In the genomic region with DNA sequence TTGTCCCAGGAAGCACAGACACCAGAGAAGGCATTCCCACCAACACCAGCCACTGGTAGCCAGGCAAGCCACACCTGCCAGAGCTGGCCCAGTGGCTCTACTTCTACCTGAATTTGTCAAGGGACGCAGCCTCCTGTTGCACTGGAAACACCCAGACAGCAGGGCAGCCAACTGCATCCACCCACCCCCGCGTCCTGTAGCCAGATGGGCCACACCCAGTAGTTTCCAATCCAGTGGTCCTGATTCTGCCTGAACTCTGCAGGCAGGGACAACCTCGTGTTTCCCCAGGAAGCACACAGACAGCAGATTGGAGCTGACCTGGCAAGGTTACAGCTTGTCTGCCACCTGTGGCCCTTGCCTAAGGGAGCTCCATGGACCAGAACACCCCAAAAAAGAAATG, we compare ENCODE assay signal across 18 cellular contexts. TPM values are rescaled to one million over a fixed set of nuclear protein-coding genes. Genes with fewer than 3 reads are reported as not detected.
DNase-seq lines count a peak whose midpoint lies in the region; ATAC-seq, FAIRE-seq and TF ChIP-seq lines count a peak whose summit lies in the region.
"Had no signal": no experiment of that assay in that cellular context is flagged by ENCODE, and none has a peak within 500 bp of the region (broad histone marks: within the 10 kb centered on the region; RNA-seq: fewer than 3 reads in every experiment).

No MANE protein-coding gene starts in this region.

- no peak overlapping the region for H2AFZ ChIP-seq in GM12878 (ENCODE audit: control insufficient read depth, low read depth, low read length)

- H3K4me1 Mint-ChIP-seq in activated naive CD4-positive, alpha-beta T cell treated with anti-CD3 and anti-CD28 coated beads, Interleukin-2, amount 50 U/mL, for 24 hours: no peaks in the 10 kb centered on the region
- H3K4me1 Mint-ChIP-seq in stimulated activated memory B cell treated with anti-CD40 and anti-IgM and Interleukin-4, amounts not matched to agents 10 μg/mL and 1 μg/mL and 100 μg/mL, for 72 hours: peaks cover 18% of the 10 kb centered on the region

- no peak overlapping the region for H3K4me3 Mint-ChIP-seq in activated naive CD4-positive, alpha-beta T cell treated with anti-CD3 and anti-CD28 coated beads, Interleukin-2, amount 50 U/mL, for 24 hours
- no peak overlapping the region for H3K4me3 Mint-ChIP-seq in stimulated activated memory B cell treated with anti-CD40 and anti-IgM and Interleukin-4, amounts not matched to agents 10 μg/mL and 1 μg/mL and 100 μg/mL, for 72 hours

- RAD21 ChIA-PET in GM12878 (lab: Charles Lee; ENCODE audit: unreplicated experiment): no interaction called here

- POLR2A ChIA-PET in GM12878 (lab: Charles Lee): no interaction called here

- no peak for DNase-seq in activated naive CD4-positive, alpha-beta T cell treated with anti-CD3 and anti-CD28 coated beads, Interleukin-2, amount 50 U/mL, for 16 hours
- no peak for DNase-seq in GM12878 (ENCODE audit: low read depth, low spot score)
- no peak for DNase-seq in foreskin fibroblast
- DNase-seq: 8988T, C1 segment of cervical spinal cord, MG63, NCI-H1092 treated with DMSO at 0.1 percent for 48 hours, NCI-H1694 treated with DMSO at 0.1 percent for 48 hours, NCI-H446 treated with DMSO at 0.1 percent for 48 hours, NCI-H748 treated with DMSO at 0.1 percent for 48 hours, PC-3 had no signal

- peaks cover 14% of the 10 kb centered on the region for H3K9me3 Mint-ChIP-seq in activated naive CD4-positive, alpha-beta T cell treated with anti-CD3 and anti-CD28 coated beads, Interleukin-2, amount 50 U/mL, for 24 hours
- peaks cover 14% of the 10 kb centered on the region for H3K9me3 Mint-ChIP-seq in stimulated activated memory B cell treated with anti-CD40 and anti-IgM and Interleukin-4, amounts not matched to agents 10 μg/mL and 1 μg/mL and 100 μg/mL, for 72 hours

- CTCF ChIA-PET in GM12878 (lab: Yijun Ruan, JAX): interaction anchor here (1.1 to 1.4 kb wide), 2 partner anchors 14 to 21 kb away, joined by 3 to 4 read pairs; no protein-coding TSS in a partner anchor

- ATAC-seq in GM12878: peak; percentile 24; the same call in 1 of the 3 replicates
- peak; percentile 48 for ATAC-seq in stimulated activated memory B cell treated with anti-CD40 and anti-IgM and Interleukin-4, amounts not matched to agents 10 μg/mL and 1 μg/mL and 100 μg/mL, for 72 hours
- no peak for ATAC-seq in GM21723 (IDR thresholded peaks at IDR 0.05; ENCODE audit: unreplicated experiment)
- ATAC-seq: PC-3 had no signal

- H3K9ac ChIP-seq in GM12878 (ENCODE audit: control insufficient read depth, insufficient read depth, low read length): no peak overlapping the region
- H3K9ac ChIP-seq: KMS-11 had no signal

- H3K27me3 ChIP-seq in GM12878 (replicated peaks in 1 of 2; ENCODE audit: control insufficient read depth in 2 of 2, insufficient read depth in 2 of 2, low read length in 1 of 2): no peaks in the 10 kb centered on the region
- H3K27me3 ChIP-seq: MG63, SJSA1 had no signal

- H3K27me3 Mint-ChIP-seq in activated naive CD4-positive, alpha-beta T cell treated with anti-CD3 and anti-CD28 coated beads, Interleukin-2, amount 50 U/mL, for 24 hours: no peaks in the 10 kb centered on the region
- no peaks in the 10 kb centered on the region for H3K27me3 Mint-ChIP-seq in stimulated activated memory B cell treated with anti-CD40 and anti-IgM and Interleukin-4, amounts not matched to agents 10 μg/mL and 1 μg/mL and 100 μg/mL, for 72 hours

- no peak overlapping the region for H3K4me3 ChIP-seq in GM12878
- no peak overlapping the region for H3K4me3 ChIP-seq in foreskin fibroblast (ENCODE audit: low read depth in 1 of 2, low read length in 2 of 2)
- H3K4me3 ChIP-seq: MG63, SJSA1 had no signal

- intact Hi-C loops in GM12878 (cut with micrococcal nuclease; ENCODE audit: unreplicated experiment): no loop called here

- H3K4me1 ChIP-seq in GM12878 (ENCODE audit: control insufficient read depth, insufficient read depth, low read length): peaks cover 9% of the 10 kb centered on the region
- H3K4me1 ChIP-seq: SJSA1 had no signal

- no peak for FAIRE-seq in GM12878 (lab: Jason Lieb, UNC)
- FAIRE-seq: GM12892 had no signal

- WGBS in GM12878 (ENCODE audit: insufficient coverage, insufficient replicate concordance, low lambda C conversion rate, missing lambda C conversion rate): 0% methylated on average over 4 of the region's 4 CpGs

- SMC1A ChIA-PET in GM12878 (lab: Charles Lee; ENCODE audit: uncharacterized antibody, unreplicated experiment): no interaction called here

- no peaks in the 10 kb centered on the region for H3K36me3 ChIP-seq in GM12878 (ENCODE audit: control insufficient read depth in 2 of 2, insufficient read depth in 2 of 2, low read length in 1 of 2)
- H3K36me3 ChIP-seq: MG63, SJSA1 had no signal

- 0 out of 2 replicates have a peak overlapping the region, but pooled peaks have one; percentile 7 for H3K4me2 ChIP-seq in GM12878 (ENCODE audit: control insufficient read depth, insufficient read depth)
- H3K4me2 ChIP-seq: KMS-11 had no signal

- no peaks in the 10 kb centered on the region for H3K79me2 ChIP-seq in GM12878 (ENCODE audit: control insufficient read depth, insufficient read depth, low read length)

- H3K9me3 ChIP-seq in GM12878 (replicated peaks; ENCODE audit: control insufficient read depth, insufficient read depth, low read length): no peaks in the 10 kb centered on the region; the same call in 1 of the 3 replicates
- H3K9me3 ChIP-seq: SJSA1 had no signal

- in situ Hi-C loops in GM12878 (cut with MboI): no loop called here

- no peak for TF ChIP-seq POLR2A in GM12878 (IDR thresholded peaks at IDR 0.05; ENCODE audit: low read depth, low read length)

- TF ChIP-seq CTCF in GM12878 (IDR thresholded peaks at IDR 0.05 in 2 of 3, conservative IDR thresholded peaks at IDR 0.05 in 1 of 3; ENCODE audit: control insufficient read depth in 2 of 3, extremely low read depth in 1 of 3, insufficient read depth in 1 of 3, low read depth in 3 of 3, low read length in 3 of 3): no peak
- no peak for TF ChIP-seq CTCF in foreskin fibroblast (IDR thresholded peaks at IDR 0.05; ENCODE audit: low read depth, low read length)

- H3K27ac Mint-ChIP-seq in activated naive CD4-positive, alpha-beta T cell treated with anti-CD3 and anti-CD28 coated beads, Interleukin-2, amount 50 U/mL, for 24 hours: peak overlapping the region; percentile 35
- H3K27ac Mint-ChIP-seq in stimulated activated memory B cell treated with anti-CD40 and anti-IgM and Interleukin-4, amounts not matched to agents 10 μg/mL and 1 μg/mL and 100 μg/mL, for 72 hours: peak overlapping the region; percentile 17

- BruUV-seq in GM12878 (replicated peaks; lab: Mats Ljungman, UMichigan): no TSS peak

- no peak overlapping the region for H3K27ac ChIP-seq in GM12878 (ENCODE audit: control insufficient read depth, insufficient read depth)
- H3K27ac ChIP-seq: HL-60, KMS-11, SJSA1 had no signal

- no peak for TF ChIP-seq EP300 in GM12878 (IDR thresholded peaks at IDR 0.05; ENCODE audit: borderline replicate concordance in 1 of 2, control insufficient read depth in 1 of 2, low read depth in 2 of 2, low read length in 2 of 2)

- peaks cover 12% of the 10 kb centered on the region for H3K36me3 Mint-ChIP-seq in activated naive CD4-positive, alpha-beta T cell treated with anti-CD3 and anti-CD28 coated beads, Interleukin-2, amount 50 U/mL, for 24 hours
- peaks cover 33% of the 10 kb centered on the region for H3K36me3 Mint-ChIP-seq in stimulated activated memory B cell treated with anti-CD40 and anti-IgM and Interleukin-4, amounts not matched to agents 10 μg/mL and 1 μg/mL and 100 μg/mL, for 72 hours

- no peaks in the 10 kb centered on the region for H4K20me1 ChIP-seq in GM12878 (ENCODE audit: control insufficient read depth, insufficient read depth)

- TF ChIP-seq RAD21 in GM12878 (IDR thresholded peaks at IDR 0.05; ENCODE audit: insufficient read depth, low read depth, low read length): no peak

RNA-seq across cellular contexts. Expression of a gene that starts 18.2 kb away (rescaled TPM):
- total RNA-seq in GM12878 (2013; cell fraction: nucleolus; rRNA removed): not detected in 2 replicates
- total RNA-seq in GM12878 (2014; rRNA removed): 0.93 and 1.0 TPM in 2 replicates
- total RNA-seq in GM12878 (2014; rRNA removed; fragmentation: Illumina TruSeq; extraction: Trizol): 1.3 and 1.6 TPM in 2 replicates
- total RNA-seq in GM12878 (2021): 0.98 and 1.4 TPM in 2 replicates
- not detected for polyA plus RNA-seq in GM12878 (2011; ENCODE audit: low read depth)
- polyA plus RNA-seq in GM12878 (2011; rRNA removed): 0.12 and 0.29 TPM in 2 replicates
- polyA plus RNA-seq in GM12878 (2011; cell fraction: cytosol; rRNA removed): 0.19 and 0.28 TPM in 2 replicates
- polyA plus RNA-seq in GM12878 (2011; cell fraction: nucleus; rRNA removed): 0.18 and 0.58 TPM in 2 replicates
- 0.73 and 0.92 TPM in 2 replicates for polyA plus RNA-seq in GM12878 (2012)
- polyA plus RNA-seq in GM12878 (2014; fragmentation: Illumina TruSeq; extraction: Trizol): 0.93 and 1.9 TPM in 2 replicates
- polyA plus RNA-seq in GM12878 (2014; fragmentation: Nextera tagmentation; extraction: Ambion mirVana): under 1 TPM; 0.14 to 0.38 TPM
- 0.99 and 2.3 TPM in 2 replicates for polyA plus RNA-seq in GM12878 (2014; rRNA removed)
- polyA plus RNA-seq in GM12878 (2016; fragmentation: Nextera tagmentation; extraction: Ambion mirVana): 1 to 10 TPM; 2.1 TPM
- polyA minus RNA-seq in GM12878 (2011; rRNA and poly(A)+ RNA removed): not detected in 2 replicates
- polyA minus RNA-seq in GM12878 (2011; cell fraction: cytosol; rRNA and poly(A)+ RNA removed): not detected in 2 replicates
- polyA minus RNA-seq in GM12878 (2011; cell fraction: nucleus; rRNA and poly(A)+ RNA removed): 3.0 TPM in 1 of 2 replicates, not detected in the other

RNA-seq across cellular contexts. Expression of a gene that starts 18.4 kb away (rescaled TPM):
- total RNA-seq in GM12878 (2013; cell fraction: nucleolus; rRNA removed): 26.7 and 29.3 TPM in 2 replicates
- 7.7 and 8.2 TPM in 2 replicates for total RNA-seq in GM12878 (2014; rRNA removed)
- total RNA-seq in GM12878 (2014; rRNA removed; fragmentation: Illumina TruSeq; extraction: Trizol): 7.2 and 10.8 TPM in 2 replicates
- 8.8 TPM in 2 replicates for total RNA-seq in GM12878 (2021)
- polyA plus RNA-seq in GM12878 (2011; ENCODE audit: low read depth): 8.3 TPM
- polyA plus RNA-seq in GM12878 (2011; rRNA removed): 3.9 and 6.9 TPM in 2 replicates
- polyA plus RNA-seq in GM12878 (2011; cell fraction: cytosol; rRNA removed): 1.8 TPM in 2 replicates
- 4.1 and 6.0 TPM in 2 replicates for polyA plus RNA-seq in GM12878 (2011; cell fraction: nucleus; rRNA removed)
- polyA plus RNA-seq in GM12878 (2012): 10.2 and 11.4 TPM in 2 replicates
- 5.5 and 10.3 TPM in 2 replicates for polyA plus RNA-seq in GM12878 (2014; fragmentation: Illumina TruSeq; extraction: Trizol)
- 1 to 10 TPM; 5.1 to 5.8 TPM for polyA plus RNA-seq in GM12878 (2014; fragmentation: Nextera tagmentation; extraction: Ambion mirVana)
- 4.2 and 6.4 TPM in 2 replicates for polyA plus RNA-seq in GM12878 (2014; rRNA removed)
- polyA plus RNA-seq in GM12878 (2016; fragmentation: Nextera tagmentation; extraction: Ambion mirVana): 10 to 100 TPM in 1 of 2 experiments, 1 to 10 TPM in 1; 7.8 to 11.0 TPM
- polyA minus RNA-seq in GM12878 (2011; rRNA and poly(A)+ RNA removed): 2.3 and 2.4 TPM in 2 replicates
- 3.6 TPM in 1 of 2 replicates, not detected in the other for polyA minus RNA-seq in GM12878 (2011; cell fraction: cytosol; rRNA and poly(A)+ RNA removed)
- polyA minus RNA-seq in GM12878 (2011; cell fraction: nucleus; rRNA and poly(A)+ RNA removed): 4.2 and 6.8 TPM in 2 replicates

RNA-seq across cellular contexts. Expression of a gene that starts 20.3 kb away (rescaled TPM):
- total RNA-seq in GM12878 (2013; cell fraction: nucleolus; rRNA removed): 2.9 and 3.2 TPM in 2 replicates
- total RNA-seq in GM12878 (2014; rRNA removed) (12.2 and 13.0 TPM in 2 replicates), GM12878 (2014; rRNA removed; fragmentation: Illumina TruSeq; extraction: Trizol) (10.0 and 12.3 TPM in 2 replicates), GM12878 (2021) (10.9 and 11.4 TPM in 2 replicates)
- 4.4 TPM for polyA plus RNA-seq in GM12878 (2011; ENCODE audit: low read depth)
- polyA plus RNA-seq in GM12878 (2011; rRNA removed) (5.2 and 6.2 TPM in 2 replicates), GM12878 (2014; fragmentation: Illumina TruSeq; extraction: Trizol) (4.7 and 6.5 TPM in 2 replicates), GM12878 (2014; fragmentation: Nextera tagmentation; extraction: Ambion mirVana) (1 to 10 TPM; 1.4 to 2.6 TPM), GM12878 (2014; rRNA removed) (15.8 and 16.2 TPM in 2 replicates), GM12878 (2016; fragmentation: Nextera tagmentation; extraction: Ambion mirVana) (10 to 100 TPM; 47.6 to 57.4 TPM)
- polyA plus RNA-seq in GM12878 (2011; cell fraction: cytosol; rRNA removed): 9.5 and 11.4 TPM in 2 replicates
- polyA plus RNA-seq in GM12878 (2011; cell fraction: nucleus; rRNA removed): 13.2 and 13.3 TPM in 2 replicates
- polyA plus RNA-seq in GM12878 (2012): 9.3 TPM in 2 replicates
- polyA minus RNA-seq in GM12878 (2011; rRNA and poly(A)+ RNA removed): 1.7 and 6.0 TPM in 2 replicates
- 2.8 TPM in 1 of 2 replicates, not detected in the other for polyA minus RNA-seq in GM12878 (2011; cell fraction: cytosol; rRNA and poly(A)+ RNA removed)
- polyA minus RNA-seq in GM12878 (2011; cell fraction: nucleus; rRNA and poly(A)+ RNA removed): 1.9 and 7.0 TPM in 2 replicates

RNA-seq across cellular contexts. Expression of a gene that starts 28.8 kb away (rescaled TPM):
- 28.9 and 31.1 TPM in 2 replicates for total RNA-seq in GM12878 (2013; cell fraction: nucleolus; rRNA removed)
- total RNA-seq in GM12878 (2014; rRNA removed): 157 and 185 TPM in 2 replicates
- 246 and 250 TPM in 2 replicates for total RNA-seq in GM12878 (2014; rRNA removed; fragmentation: Illumina TruSeq; extraction: Trizol)
- 117 and 118 TPM in 2 replicates for total RNA-seq in GM12878 (2021)
- 131 TPM for polyA plus RNA-seq in GM12878 (2011; ENCODE audit: low read depth)
- polyA plus RNA-seq in GM12878 (2011; rRNA removed): 248 and 325 TPM in 2 replicates
- polyA plus RNA-seq in GM12878 (2011; cell fraction: cytosol; rRNA removed): 107 and 140 TPM in 2 replicates
- polyA plus RNA-seq in GM12878 (2011; cell fraction: nucleus; rRNA removed): 68.1 and 79.4 TPM in 2 replicates
- 149 and 150 TPM in 2 replicates for polyA plus RNA-seq in GM12878 (2012)
- 258 and 323 TPM in 2 replicates for polyA plus RNA-seq in GM12878 (2014; fragmentation: Illumina TruSeq; extraction: Trizol)
- polyA plus RNA-seq in GM12878 (2014; fragmentation: Nextera tagmentation; extraction: Ambion mirVana): 100 to 1,000 TPM; 538 to 584 TPM
- polyA plus RNA-seq in GM12878 (2014; rRNA removed): 226 and 283 TPM in 2 replicates
- polyA plus RNA-seq in GM12878 (2016; fragmentation: Nextera tagmentation; extraction: Ambion mirVana): 100 to 1,000 TPM; 372 to 415 TPM
- polyA minus RNA-seq in GM12878 (2011; rRNA and poly(A)+ RNA removed): 23.9 and 47.8 TPM in 2 replicates
- 18.8 and 24.6 TPM in 2 replicates for polyA minus RNA-seq in GM12878 (2011; cell fraction: cytosol; rRNA and poly(A)+ RNA removed)
- 12.2 and 13.3 TPM in 2 replicates for polyA minus RNA-seq in GM12878 (2011; cell fraction: nucleus; rRNA and poly(A)+ RNA removed)

RNA-seq across cellular contexts. Expression of a gene that starts 55.4 kb away (rescaled TPM):
- not detected in 2 replicates for total RNA-seq in GM12878 (2013; cell fraction: nucleolus; rRNA removed)
- 0.16 and 0.23 TPM in 2 replicates for total RNA-seq in GM12878 (2014; rRNA removed)
- total RNA-seq in GM12878 (2014; rRNA removed; fragmentation: Illumina TruSeq; extraction: Trizol): 0.18 TPM in 1 of 2 replicates, not detected in the other
- total RNA-seq in GM12878 (2021): 0.33 TPM in 1 of 2 replicates, not detected in the other
- polyA plus RNA-seq in GM12878 (2011; ENCODE audit: low read depth): not detected
- polyA plus RNA-seq in GM12878 (2011; rRNA removed): 0.24 and 0.27 TPM in 2 replicates
- polyA plus RNA-seq in GM12878 (2011; cell fraction: cytosol; rRNA removed): 0.10 and 0.31 TPM in 2 replicates
- 0.24 and 0.45 TPM in 2 replicates for polyA plus RNA-seq in GM12878 (2011; cell fraction: nucleus; rRNA removed)
- polyA plus RNA-seq in GM12878 (2012): 0.64 and 0.72 TPM in 2 replicates
- polyA plus RNA-seq in GM12878 (2014; fragmentation: Illumina TruSeq; extraction: Trizol): 0.43 and 0.47 TPM in 2 replicates
- polyA plus RNA-seq in GM12878 (2014; fragmentation: Nextera tagmentation; extraction: Ambion mirVana): under 1 TPM; 0.23 to 0.38 TPM
- 0.30 and 0.53 TPM in 2 replicates for polyA plus RNA-seq in GM12878 (2014; rRNA removed)
- under 1 TPM; 0.21 to 0.23 TPM for polyA plus RNA-seq in GM12878 (2016; fragmentation: Nextera tagmentation; extraction: Ambion mirVana)
- polyA minus RNA-seq in GM12878 (2011; rRNA and poly(A)+ RNA removed): not detected in 2 replicates
- polyA minus RNA-seq in GM12878 (2011; cell fraction: cytosol; rRNA and poly(A)+ RNA removed): not detected in 2 replicates
- not detected in 2 replicates for polyA minus RNA-seq in GM12878 (2011; cell fraction: nucleus; rRNA and poly(A)+ RNA removed)
